ENCODE assay signal across 8 cellular contexts in the genomic region with DNA sequence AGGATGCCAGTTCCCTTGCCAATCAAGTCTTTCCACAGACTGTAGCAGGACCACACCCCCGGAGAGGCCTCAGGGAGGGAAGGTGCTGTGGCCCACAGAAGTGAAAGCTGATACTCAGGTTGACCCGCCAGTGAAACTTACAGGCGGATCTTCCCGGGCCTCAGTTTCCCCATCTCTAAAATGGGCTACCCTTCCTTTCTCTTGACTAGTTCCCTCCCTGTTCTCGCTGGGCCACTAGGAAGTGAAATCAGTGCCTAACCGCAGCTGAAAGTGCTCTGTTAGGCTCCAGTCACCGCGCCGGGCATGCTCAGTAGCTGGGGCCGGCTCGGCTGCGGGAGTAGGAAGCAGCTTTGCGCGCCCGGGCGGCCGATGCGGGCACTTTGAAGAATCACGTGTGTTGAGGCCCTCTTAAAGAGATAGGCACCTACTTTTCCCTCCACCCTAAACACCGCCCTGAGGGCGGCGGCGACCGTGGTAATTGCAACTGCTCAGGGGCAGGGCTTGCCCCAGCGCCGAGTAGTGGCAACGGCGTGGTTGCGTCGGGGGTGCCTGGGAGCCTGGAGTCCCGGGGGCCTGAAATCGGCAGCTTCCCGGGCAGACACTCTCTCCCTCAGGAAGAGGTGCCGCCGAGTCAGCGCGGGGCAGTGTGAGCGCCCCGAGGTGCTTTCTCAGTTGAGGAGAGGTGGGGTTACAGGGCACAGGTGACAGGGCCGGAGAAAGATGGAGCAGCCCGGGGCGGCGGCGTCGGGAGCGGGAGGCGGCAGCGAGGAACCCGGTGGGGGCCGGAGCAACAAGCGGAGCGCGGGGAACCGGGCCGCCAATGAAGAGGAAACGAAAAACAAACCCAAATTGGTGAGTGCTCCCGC. TPM values are rescaled to one million over a fixed set of nuclear protein-coding genes. Genes with fewer than 3 reads are reported as not detected.
DNase-seq lines count a peak whose midpoint lies in the region; ATAC-seq lines count a peak whose summit lies in the region.

Gene DIAPH2 (plus strand): TSS at position 504 of the 866 bp plus-strand sequence.

- peak; percentile 15 for DNase-seq in NCI-H345 treated with DMSO at 0.1 percent for 48 hours (lab: John Stamatoyannopoulos, UW; ENCODE audit: unreplicated experiment)
- peak; percentile 58 to 70 for DNase-seq in activated CD4-positive, alpha-beta T cell treated with anti-CD3 and anti-CD28 coated beads, Interleukin-2, amount 50 U/mL, for 48 hours
- DNase-seq in effector CD4-positive, alpha-beta T cell = peak; percentile 65
- peak; percentile 81 for DNase-seq in lung microvascular endothelial cell (ENCODE audit: low read depth in 2 of 2)
- DNase-seq in stimulated activated CD4-positive, alpha-beta T cell treated with anti-CD3 and anti-CD28 coated beads, TNF-alpha, amount 100 ng/mL, for 24 hours (ENCODE audit: low read depth in 3 of 3) = peak in 2 of 3 experiments; percentile 28 to 57
- no peak for DNase-seq in NCI-H1436 (lab: John Stamatoyannopoulos, UW)

- ATAC-seq in GM18519 (IDR thresholded peaks at IDR 0.05; ENCODE audit: low FRiP score, unreplicated experiment) = peak; percentile 81
- ATAC-seq in HG02884 (IDR thresholded peaks at IDR 0.05; ENCODE audit: unreplicated experiment) = peak; percentile 74

RNA-seq across cellular contexts. Expression of gene DIAPH2, which starts in this region (rescaled TPM):
- 13.1 and 13.5 TPM in 2 replicates for total RNA-seq in lung microvascular endothelial cell
